ENCODE assay signal across 2 cellular contexts in the genomic region with DNA sequence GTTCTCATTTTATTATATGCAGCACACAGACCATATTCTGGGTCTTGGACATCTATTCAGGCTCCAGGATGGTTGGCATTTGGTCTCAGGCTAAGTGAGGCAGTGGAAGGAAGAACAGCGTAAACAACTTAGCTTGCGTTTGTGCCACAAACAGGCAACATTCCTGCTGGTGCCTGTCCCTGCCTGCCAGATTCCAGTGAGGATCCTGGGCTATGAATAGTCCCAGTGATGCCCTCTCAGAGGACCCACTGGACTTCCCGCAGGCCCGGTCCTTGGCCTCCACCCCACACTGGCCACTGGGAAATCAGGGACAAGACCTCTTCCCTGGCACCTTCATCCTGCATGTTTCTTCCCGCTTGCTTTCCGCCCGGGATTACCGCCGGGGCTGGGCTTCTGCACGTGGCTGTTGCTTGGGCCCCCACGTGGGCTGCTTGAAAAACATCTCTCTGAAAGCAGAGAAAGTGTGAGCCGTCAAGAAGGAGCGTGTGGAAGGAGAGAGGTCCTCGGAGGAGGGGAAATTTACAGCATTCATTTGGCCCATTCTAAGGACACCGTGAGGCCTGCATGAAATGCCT.
TF ChIP-seq lines count a peak whose summit lies in the region.

No MANE protein-coding gene starts in this region.

TF ChIP-seq in K562, 482 proteins besides CTCF, POLR2A, EP300 and RAD21:
- TF ChIP-seq, protein P1, sequence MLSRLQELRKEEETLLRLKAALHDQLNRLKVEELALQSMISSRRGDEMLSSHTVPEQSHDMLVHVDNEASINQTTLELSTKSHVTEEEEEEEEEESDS (CRISPR knock-in tag; IDR thresholded peaks at IDR 0.05) = no peak
- TF ChIP-seq ZNF224 (CRISPR knock-in tag; IDR thresholded peaks at IDR 0.05) (no peak), GTF2F1 (IDR thresholded peaks at IDR 0.05; ENCODE audit: low read depth, low read length) (no peak), SMC3 (conservative IDR thresholded peaks at IDR 0.05; ENCODE audit: insufficient read depth, low read depth, low read length) (no peak), ZNF507 (tag; conservative IDR thresholded peaks at IDR 0.05) (no peak), SNIP1 (IDR thresholded peaks at IDR 0.05; ENCODE audit: low read depth) (no peak), SRSF3 (IDR thresholded peaks at IDR 0.05; ENCODE audit: insufficient read depth, low read length) (no peak), ELF2 (CRISPR knock-in tag; IDR thresholded peaks at IDR 0.05) (no peak), ZNF780A (CRISPR knock-in tag; IDR thresholded peaks at IDR 0.05) (no peak), RBM25 (IDR thresholded peaks at IDR 0.05; ENCODE audit: low read depth, low read length, severe bottlenecking) (no peak), ESRRB (CRISPR knock-in tag; IDR thresholded peaks at IDR 0.05; ENCODE audit: borderline replicate concordance) (no peak), TAF15 (IDR thresholded peaks at IDR 0.05; ENCODE audit: low read depth, low read length) (no peak)
- TF ChIP-seq, protein P2, sequence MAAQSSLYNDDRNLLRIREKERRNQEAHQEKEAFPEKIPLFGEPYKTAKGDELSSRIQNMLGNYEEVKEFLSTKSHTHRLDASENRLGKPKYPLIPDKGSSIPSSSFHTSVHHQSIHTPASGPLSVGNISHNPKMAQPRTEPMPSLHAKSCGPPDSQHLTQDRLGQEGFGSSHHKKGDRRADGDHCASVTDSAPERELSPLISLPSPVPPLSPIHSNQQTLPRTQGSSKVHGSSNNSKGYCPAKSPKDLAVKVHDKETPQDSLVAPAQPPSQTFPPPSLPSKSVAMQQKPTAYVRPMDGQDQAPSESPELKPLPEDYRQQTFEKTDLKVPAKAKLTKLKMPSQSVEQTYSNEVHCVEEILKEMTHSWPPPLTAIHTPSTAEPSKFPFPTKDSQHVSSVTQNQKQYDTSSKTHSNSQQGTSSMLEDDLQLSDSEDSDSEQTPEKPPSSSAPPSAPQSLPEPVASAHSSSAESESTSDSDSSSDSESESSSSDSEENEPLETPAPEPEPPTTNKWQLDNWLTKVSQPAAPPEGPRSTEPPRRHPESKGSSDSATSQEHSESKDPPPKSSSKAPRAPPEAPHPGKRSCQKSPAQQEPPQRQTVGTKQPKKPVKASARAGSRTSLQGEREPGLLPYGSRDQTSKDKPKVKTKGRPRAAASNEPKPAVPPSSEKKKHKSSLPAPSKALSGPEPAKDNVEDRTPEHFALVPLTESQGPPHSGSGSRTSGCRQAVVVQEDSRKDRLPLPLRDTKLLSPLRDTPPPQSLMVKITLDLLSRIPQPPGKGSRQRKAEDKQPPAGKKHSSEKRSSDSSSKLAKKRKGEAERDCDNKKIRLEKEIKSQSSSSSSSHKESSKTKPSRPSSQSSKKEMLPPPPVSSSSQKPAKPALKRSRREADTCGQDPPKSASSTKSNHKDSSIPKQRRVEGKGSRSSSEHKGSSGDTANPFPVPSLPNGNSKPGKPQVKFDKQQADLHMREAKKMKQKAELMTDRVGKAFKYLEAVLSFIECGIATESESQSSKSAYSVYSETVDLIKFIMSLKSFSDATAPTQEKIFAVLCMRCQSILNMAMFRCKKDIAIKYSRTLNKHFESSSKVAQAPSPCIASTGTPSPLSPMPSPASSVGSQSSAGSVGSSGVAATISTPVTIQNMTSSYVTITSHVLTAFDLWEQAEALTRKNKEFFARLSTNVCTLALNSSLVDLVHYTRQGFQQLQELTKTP (IDR thresholded peaks at IDR 0.05; ENCODE audit: low read depth in 1 of 2, partially characterized antibody in 2 of 2) = no peak

TF ChIP-seq in H1, 55 proteins besides CTCF, POLR2A, EP300 and RAD21:
- TF ChIP-seq TCF12 (IDR thresholded peaks at IDR 0.05; ENCODE audit: low read depth, low read length) (no peak), FOSL1 (IDR thresholded peaks at IDR 0.05; ENCODE audit: insufficient read depth, low read depth, low read length) (no peak), SIN3A (conservative IDR thresholded peaks at IDR 0.05 in 1 of 2, IDR thresholded peaks at IDR 0.05 in 1 of 2; ENCODE audit: low read depth in 1 of 2, low read length in 2 of 2) (no peak), TAF7 (optimal IDR thresholded peaks at IDR 0.05; ENCODE audit: borderline replicate concordance, low read depth, low read length) (no peak), MAFK (IDR thresholded peaks at IDR 0.05; ENCODE audit: low read depth, low read length) (no peak), SP4 (IDR thresholded peaks at IDR 0.05; ENCODE audit: low read length) (no peak), KDM5A (IDR thresholded peaks at IDR 0.05; ENCODE audit: low read length) (no peak)
- TF ChIP-seq, protein P3, sequence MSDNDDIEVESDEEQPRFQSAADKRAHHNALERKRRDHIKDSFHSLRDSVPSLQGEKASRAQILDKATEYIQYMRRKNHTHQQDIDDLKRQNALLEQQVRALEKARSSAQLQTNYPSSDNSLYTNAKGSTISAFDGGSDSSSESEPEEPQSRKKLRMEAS (IDR thresholded peaks at IDR 0.05) = peak; percentile 82
- TF ChIP-seq, protein P4, sequence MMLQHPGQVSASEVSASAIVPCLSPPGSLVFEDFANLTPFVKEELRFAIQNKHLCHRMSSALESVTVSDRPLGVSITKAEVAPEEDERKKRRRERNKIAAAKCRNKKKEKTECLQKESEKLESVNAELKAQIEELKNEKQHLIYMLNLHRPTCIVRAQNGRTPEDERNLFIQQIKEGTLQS (IDR thresholded peaks at IDR 0.05; ENCODE audit: insufficient read depth, low read depth, low read length) = no peak
- TF ChIP-seq, protein P5, sequence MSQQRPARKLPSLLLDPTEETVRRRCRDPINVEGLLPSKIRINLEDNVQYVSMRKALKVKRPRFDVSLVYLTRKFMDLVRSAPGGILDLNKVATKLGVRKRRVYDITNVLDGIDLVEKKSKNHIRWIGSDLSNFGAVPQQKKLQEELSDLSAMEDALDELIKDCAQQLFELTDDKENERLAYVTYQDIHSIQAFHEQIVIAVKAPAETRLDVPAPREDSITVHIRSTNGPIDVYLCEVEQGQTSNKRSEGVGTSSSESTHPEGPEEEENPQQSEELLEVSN (IDR thresholded peaks at IDR 0.05) = peak; percentile 93
